In genomic region chr21:34074283-34075098, GRCh38 we compare ENCODE assay signal across 8 cellular contexts. TPM values are rescaled to one million over a fixed set of nuclear protein-coding genes. Genes with fewer than 3 reads are reported as not detected.
DNase-seq lines count a peak whose midpoint lies in the region; ATAC-seq and TF ChIP-seq lines count a peak whose summit lies in the region.

No MANE protein-coding gene starts in this region.

- H3K4me3 Mint-ChIP-seq in central memory CD8-positive, alpha-beta T cell, result peak overlapping the region; percentile 92
- peak overlapping the region; percentile 88 for H3K4me3 Mint-ChIP-seq in memory B cell

- H3K9ac ChIP-seq in ES-I3 (ENCODE audit: low read depth, low read length), result peak overlapping the region; percentile 77

- no peak for DNase-seq in NB4 (ENCODE audit: low read depth)
- DNase-seq in central memory CD8-positive, alpha-beta T cell (ENCODE audit: low spot score in 2 of 2), result no peak
- DNase-seq in memory B cell (ENCODE audit: low spot score in 2 of 2), result no peak
- DNase-seq in vagina (ENCODE audit: extremely low spot score in 2 of 2), result no peak
- DNase-seq in NCI-H2196 treated with DMSO at 0.1 percent for 48 hours (lab: John Stamatoyannopoulos, UW; ENCODE audit: unreplicated experiment), result no peak
- DNase-seq in NCI-H2081 treated with DMSO at 0.1 percent for 48 hours (lab: John Stamatoyannopoulos, UW), result no peak

- peaks cover 12% of the 10 kb centered on the region; the same call in 1 of the 2 replicates for H3K4me1 ChIP-seq in ES-I3 (ENCODE audit: insufficient read depth, low read length)
- H3K4me1 ChIP-seq in vagina, result peaks cover 44% of the 10 kb centered on the region

- peaks cover 59% of the 10 kb centered on the region for H3K4me1 Mint-ChIP-seq in central memory CD8-positive, alpha-beta T cell
- peaks cover 41% of the 10 kb centered on the region for H3K4me1 Mint-ChIP-seq in memory B cell

- intact Hi-C loops in vagina (cut with DNase I), result loop anchor here (10.0 kb wide), 1 partner anchor 130 kb away; no protein-coding TSS in a partner anchor

- TF ChIP-seq CTCF in NB4 (IDR thresholded peaks at IDR 0.05; ENCODE audit: low read depth, low read length), result no peak
- TF ChIP-seq CTCF in vagina (IDR thresholded peaks at IDR 0.05), result no peak

- H3K4me3 ChIP-seq in NB4 (ENCODE audit: low read depth, low read length) (peak overlapping the region; percentile 81), vagina (peak overlapping the region; percentile 69 to 89)

- no peaks in the 10 kb centered on the region for H3K9me3 Mint-ChIP-seq in central memory CD8-positive, alpha-beta T cell
- no peaks in the 10 kb centered on the region for H3K9me3 Mint-ChIP-seq in memory B cell

- no peaks in the 10 kb centered on the region for H3K27me3 ChIP-seq in vagina

- TF ChIP-seq POLR2A in NB4 (IDR thresholded peaks at IDR 0.05; ENCODE audit: extremely low read depth, insufficient read length) (no peak), vagina (IDR thresholded peaks at IDR 0.05) (no peak)

- peak overlapping the region; percentile 97 for H3K27ac ChIP-seq in vagina

- H3K9me3 ChIP-seq in ES-I3 (ENCODE audit: control insufficient read depth, insufficient read depth, low read length), result no peaks in the 10 kb centered on the region
- H3K9me3 ChIP-seq in vagina, result no peaks in the 10 kb centered on the region

- no peak for ATAC-seq in central memory CD8-positive, alpha-beta T cell (replicated peaks; ENCODE audit: extremely low read depth, poor library complexity, severe bottlenecking)
- ATAC-seq in memory B cell (ENCODE audit: low read depth) (no peak), HG03097 (IDR thresholded peaks at IDR 0.05; ENCODE audit: low FRiP score, unreplicated experiment) (no peak)

- H3K36me3 Mint-ChIP-seq in central memory CD8-positive, alpha-beta T cell (ENCODE audit: insufficient read depth), result peaks cover 26% of the 10 kb centered on the region
- H3K36me3 Mint-ChIP-seq in memory B cell, result peaks cover 4% of the 10 kb centered on the region

- H3K36me3 ChIP-seq in ES-I3 (ENCODE audit: insufficient read depth, low read length) (no peaks in the 10 kb centered on the region), vagina (no peaks in the 10 kb centered on the region)

- H3K27ac Mint-ChIP-seq in central memory CD8-positive, alpha-beta T cell (ENCODE audit: low read depth), result peak overlapping the region; percentile 92
- H3K27ac Mint-ChIP-seq in memory B cell, result peak overlapping the region; percentile 90

- H3K27me3 Mint-ChIP-seq in central memory CD8-positive, alpha-beta T cell, result no peaks in the 10 kb centered on the region
- no peaks in the 10 kb centered on the region for H3K27me3 Mint-ChIP-seq in memory B cell

RNA-seq across cellular contexts. Expression of gene MRPS6, which starts 1.1 kb away (rescaled TPM):
- total RNA-seq in vagina, result 23.3 TPM

RNA-seq across cellular contexts. Expression of gene SLC5A3, which starts 1.1 kb away (rescaled TPM):
- 17.9 TPM for total RNA-seq in vagina
